Comparison of ENCODE assay signal across 10 cellular contexts in genomic region chr4:40173470-40173875, GRCh38. TPM values are rescaled to one million over a fixed set of nuclear protein-coding genes. Genes with fewer than 3 reads are reported as not detected.
A peak's percentile ranks its signal among the peaks of the same experiment; 100 is the strongest.
DNase-seq lines count a peak whose midpoint lies in the region; ATAC-seq, FAIRE-seq and TF ChIP-seq lines count a peak whose summit lies in the region.
"Had no signal": no experiment of that assay in that cellular context is flagged by ENCODE, and none has a peak within 500 bp of the region (broad histone marks: within the 10 kb centered on the region; RNA-seq: fewer than 3 reads in every experiment).

No MANE protein-coding gene starts in this region.

- intact Hi-C loops in HepG2 (cut with micrococcal nuclease; ENCODE audit: unreplicated experiment) (no loop called here), tibial artery (cut with DNase I; ENCODE audit: low total_unique reads) (no loop called here)

- no peak for TF ChIP-seq POLR2A in HepG2 (IDR thresholded peaks at IDR 0.05; ENCODE audit: insufficient read depth in 1 of 2, low read depth in 2 of 2, low read length in 2 of 2)

- H3K9me3 ChIP-seq in HepG2 (ENCODE audit: low read length) (no peaks in the 10 kb centered on the region), tibial artery (peaks cover 0 to 10% (median 5%) of the 10 kb centered on the region in 3 donors)
- no peaks in the 10 kb centered on the region for H3K9me3 ChIP-seq in effector memory CD4-positive, alpha-beta T cell (ENCODE audit: control insufficient read depth, low read length)
- H3K9me3 ChIP-seq: ascending aorta had no signal

- H3K27ac ChIP-seq in HepG2 (ENCODE audit: extremely low read length, insufficient read depth, low read length) (no peak overlapping the region), tibial artery (no peak overlapping the region)
- H3K27ac ChIP-seq in effector memory CD4-positive, alpha-beta T cell (ENCODE audit: insufficient read depth, low read length, poor library complexity, severe bottlenecking), result no peak overlapping the region
- H3K27ac ChIP-seq: ascending aorta had no signal

- H4K20me1 ChIP-seq in HepG2 (ENCODE audit: insufficient read depth, low read length), result no peaks in the 10 kb centered on the region

- H3K27me3 ChIP-seq in HepG2 (ENCODE audit: control insufficient read depth in 1 of 2, insufficient read depth in 2 of 2, low read length in 2 of 2) (no peaks in the 10 kb centered on the region), tibial artery (no peaks in the 10 kb centered on the region)
- H3K27me3 ChIP-seq in effector memory CD4-positive, alpha-beta T cell (replicated peaks; ENCODE audit: control insufficient read depth, insufficient read depth, low read length, poor library complexity, severe bottlenecking), result no peaks in the 10 kb centered on the region
- H3K27me3 ChIP-seq: ascending aorta had no signal

- CTCF ChIA-PET in HepG2 (lab: Yijun Ruan, JAX; ENCODE audit: low intra/inter-chr PET ratio, low total read pairs) (no interaction called here), HEK293T (lab: Yijun Ruan, JAX) (no interaction called here)

- TF ChIP-seq EP300 in HepG2 (IDR thresholded peaks at IDR 0.05; ENCODE audit: low read depth in 2 of 2, low read length in 2 of 2) (no peak), HepG2 (CRISPR knock-in tag; IDR thresholded peaks at IDR 0.05; ENCODE audit: borderline replicate concordance) (no peak)

- H2AFZ ChIP-seq in HepG2 (ENCODE audit: low read length), result no peak overlapping the region

- no peaks in the 10 kb centered on the region for H3K79me2 ChIP-seq in HepG2 (ENCODE audit: insufficient read depth, low read length)

- no peak for TF ChIP-seq CTCF in HepG2 (CRISPR knock-in tag; IDR thresholded peaks at IDR 0.05)
- no peak for TF ChIP-seq CTCF in tibial artery (IDR thresholded peaks at IDR 0.05)

- BruUV-seq in HepG2 (replicated peaks; lab: Mats Ljungman, UMichigan), result no TSS peak

- no peak overlapping the region for H3K9ac ChIP-seq in HepG2 (ENCODE audit: insufficient read depth, low read depth, low read length)

- H3K36me3 ChIP-seq in HepG2 (replicated peaks in 1 of 2; ENCODE audit: control insufficient read depth in 1 of 2, insufficient read depth in 2 of 2, low read length in 2 of 2) (no peaks in the 10 kb centered on the region), tibial artery (no peaks in the 10 kb centered on the region)
- no peaks in the 10 kb centered on the region for H3K36me3 ChIP-seq in effector memory CD4-positive, alpha-beta T cell (ENCODE audit: control insufficient read depth, insufficient read depth, low read length)
- H3K36me3 ChIP-seq: ascending aorta had no signal

- H3K4me1 ChIP-seq in HepG2 (ENCODE audit: insufficient read depth, low read length), result no peaks in the 10 kb centered on the region
- H3K4me1 ChIP-seq in effector memory CD4-positive, alpha-beta T cell (ENCODE audit: control insufficient read depth, insufficient read depth, low read length, poor library complexity, severe bottlenecking), result peaks cover 8% of the 10 kb centered on the region
- H3K4me1 ChIP-seq in tibial artery, result no peaks in the 10 kb centered on the region
- H3K4me1 ChIP-seq: ascending aorta had no signal

- POLR2A ChIA-PET in HepG2 (lab: Yijun Ruan, JAX) (no interaction called here), HEK293T (lab: Yijun Ruan, JAX) (no interaction called here)

- in situ Hi-C loops in HepG2 (cut with HindIII; ENCODE audit: extremely low pct_ligation_motif_present, low pct_unique_long_range_greater_than_20kb), result no loop called here

- DNase-seq in HepG2 (ENCODE audit: low spot score), result no peak
- DNase-seq in effector memory CD4-positive, alpha-beta T cell, result no peak
- DNase-seq in NCI-H2227 (lab: John Stamatoyannopoulos, UW; ENCODE audit: unreplicated experiment), result no peak
- DNase-seq in HEK293T (ENCODE audit: extremely low spot score), result no peak
- DNase-seq in tibial artery, result no peak

- H3K4me3 ChIP-seq in HepG2 (replicated peaks in 1 of 3; ENCODE audit: insufficient read depth in 1 of 3, low read depth in 2 of 3, low read length in 3 of 3) (no peak overlapping the region), tibial artery (no peak overlapping the region)
- H3K4me3 ChIP-seq in effector memory CD4-positive, alpha-beta T cell (ENCODE audit: insufficient read depth, low read depth, low read length, poor library complexity, severe bottlenecking), result no peak overlapping the region
- H3K4me3 ChIP-seq: ascending aorta had no signal

- ATAC-seq in GM18868 (IDR thresholded peaks at IDR 0.05; ENCODE audit: unreplicated experiment) (peak; percentile 84), GM21619 (IDR thresholded peaks at IDR 0.05; ENCODE audit: unreplicated experiment) (peak; percentile 71), HG03521 (IDR thresholded peaks at IDR 0.05; ENCODE audit: unreplicated experiment) (peak; percentile 65), HepG2 (peak; percentile 22; the same call in 1 of the 3 replicates)

- no peak overlapping the region for H3K4me2 ChIP-seq in HepG2 (ENCODE audit: low read depth, low read length)

- no peak for FAIRE-seq in HepG2 (lab: Jason Lieb, UNC)

- no peak for TF ChIP-seq RAD21 in HepG2 (CRISPR knock-in tag; IDR thresholded peaks at IDR 0.05)

- WGBS in HepG2 (ENCODE audit: low lambda C conversion rate), result 46% methylated on average over 4 of the region's 4 CpGs

TF ChIP-seq in HepG2, 621 proteins besides CTCF, POLR2A, EP300 and RAD21 (continues in another document):
- no peak for TF ChIP-seq ZNF772 (CRISPR knock-in tag; IDR thresholded peaks at IDR 0.05)
- no peak for TF ChIP-seq KDM5B (CRISPR knock-in tag; IDR thresholded peaks at IDR 0.05; ENCODE audit: borderline replicate concordance)
- TF ChIP-seq JDP2 (CRISPR knock-in tag; IDR thresholded peaks at IDR 0.05; ENCODE audit: borderline replicate concordance), result no peak
- TF ChIP-seq GABPA (IDR thresholded peaks at IDR 0.05; ENCODE audit: low read depth, low read length), result no peak
- no peak for TF ChIP-seq GABPA (CRISPR knock-in tag; IDR thresholded peaks at IDR 0.05; ENCODE audit: low read depth)

TF ChIP-seq in HEK293T, 16 proteins besides CTCF, POLR2A, EP300 and RAD21:
- TF ChIP-seq LEF1 (IDR thresholded peaks at IDR 0.05; ENCODE audit: borderline replicate concordance) (no peak), FOXM1 (IDR thresholded peaks at IDR 0.05; ENCODE audit: borderline replicate concordance) (no peak), L3MBTL2 (conservative IDR thresholded peaks at IDR 0.05) (no peak), CTBP1 (IDR thresholded peaks at IDR 0.05; ENCODE audit: borderline replicate concordance) (no peak), BHLHE40 (IDR thresholded peaks at IDR 0.05; ENCODE audit: borderline replicate concordance) (no peak), PKNOX1 (IDR thresholded peaks at IDR 0.05) (no peak), FOXK2 (IDR thresholded peaks at IDR 0.05) (no peak)

RNA-seq across cellular contexts. Expression of gene RHOH, which starts 23.4 kb away (rescaled TPM):
- total RNA-seq in HepG2 (2016; rRNA removed; fragmentation: Illumina TruSeq; extraction: Trizol), result not detected in 2 replicates
- not detected in 2 replicates for total RNA-seq in HepG2 (2016; cell fraction: cytosol; rRNA removed; fragmentation: Illumina TruSeq; extraction: Trizol; ENCODE audit: low read depth)
- total RNA-seq in HepG2 (2016; cell fraction: insoluble cytoplasmic fraction; rRNA removed; fragmentation: Illumina TruSeq; extraction: Trizol), result 0.06 TPM in 1 of 2 replicates, not detected in the other
- not detected in 2 replicates for total RNA-seq in HepG2 (2016; cell fraction: membrane; rRNA removed; fragmentation: Illumina TruSeq; extraction: Trizol)
- not detected in 2 replicates for total RNA-seq in HepG2 (2016; cell fraction: nucleus; rRNA removed; fragmentation: Illumina TruSeq; extraction: Trizol)
- polyA plus RNA-seq in HepG2 (2011; rRNA removed), result 0.22 and 0.57 TPM in 2 replicates
- polyA plus RNA-seq in HepG2 (2011; cell fraction: cytosol; rRNA removed), result 0.21 and 0.59 TPM in 2 replicates
- 0.38 and 0.48 TPM in 2 replicates for polyA plus RNA-seq in HepG2 (2011; cell fraction: nucleus; rRNA removed)
- polyA plus RNA-seq in HepG2 (2012), result 0.11 and 0.48 TPM in 2 replicates
- polyA plus RNA-seq in HepG2 (2016; cell fraction: cytosol; fragmentation: Illumina TruSeq; extraction: Trizol; ENCODE audit: low read depth), result not detected in 2 replicates
- polyA plus RNA-seq in HepG2 (2016; cell fraction: insoluble cytoplasmic fraction; fragmentation: Illumina TruSeq; extraction: Trizol; ENCODE audit: low read depth), result 0.21 TPM in 1 of 2 replicates, not detected in the other
- not detected in 2 replicates for polyA plus RNA-seq in HepG2 (2016; cell fraction: membrane; fragmentation: Illumina TruSeq; extraction: Trizol; ENCODE audit: low read depth)
- not detected in 2 replicates for polyA plus RNA-seq in HepG2 (2016; cell fraction: nucleus; fragmentation: Illumina TruSeq; extraction: Trizol; ENCODE audit: insufficient read depth, low read depth)
- 0.82 TPM in 1 of 2 replicates, not detected in the other for polyA minus RNA-seq in HepG2 (2011; rRNA and poly(A)+ RNA removed; ENCODE audit: low replicate concordance)
- 0.30 TPM in 1 of 2 replicates, not detected in the other for polyA minus RNA-seq in HepG2 (2011; cell fraction: cytosol; rRNA and poly(A)+ RNA removed)
- polyA minus RNA-seq in HepG2 (2011; cell fraction: nucleus; rRNA and poly(A)+ RNA removed), result 0.13 and 0.87 TPM in 2 replicates
- total RNA-seq: ascending aorta, MCF 10A had no signal

Comparison
In these comparisons a context has a peak if more than half of its experiments do, and no peak if none do; other contexts are left out.
1. ATAC-seq: peak in every context shown above with its lines; median percentile 84 in GM18868; 71 in GM21619; 65 in HG03521; 22 in HepG2.